In genomic region chr16:35733278-35733965, GRCh38 we compare ENCODE assay signal across 25 cellular contexts.
"Had no signal": no experiment of that assay in that cellular context is flagged by ENCODE, and none has a peak within 500 bp of the region (broad histone marks: within the 10 kb centered on the region; RNA-seq: fewer than 3 reads in every experiment).

No MANE protein-coding gene starts in this region.

- H3K27me3 ChIP-seq: colonic mucosa, gastrocnemius medialis, left lung, sigmoid colon, stomach, thyroid gland, vagina had no signal

- H3K27me3 Mint-ChIP-seq: central memory CD8-positive, alpha-beta T cell; naive thymus-derived CD8-positive, alpha-beta T cell; progenitor cell of endocrine pancreas had no signal

- H3K4me1 ChIP-seq: colonic mucosa, gastrocnemius medialis, left lung, parathyroid adenoma, sigmoid colon, stomach, thyroid gland, vagina had no signal

- ATAC-seq: gastrocnemius medialis; left cardiac atrium; left lung; naive thymus-derived CD8-positive, alpha-beta T cell; stimulated activated effector memory CD8-positive, alpha-beta T cell treated with anti-CD3 and anti-CD28 coated beads, Interleukin-12 subunit alpha, Interleukin-12 subunit beta, amount 100 ng/mL, for 72 hours had no signal

- H3K27ac ChIP-seq: colonic mucosa, gastrocnemius medialis, left lung, parathyroid adenoma, sigmoid colon, stomach, thyroid gland, vagina had no signal

- H3K27ac Mint-ChIP-seq: naive thymus-derived CD8-positive, alpha-beta T cell; nephron progenitor cell; progenitor cell of endocrine pancreas; stimulated activated effector memory CD8-positive, alpha-beta T cell treated with anti-CD3 and anti-CD28 coated beads, Interleukin-12 subunit alpha, Interleukin-12 subunit beta, amount 100 ng/mL, for 72 hours had no signal

- H3K9ac ChIP-seq: parathyroid adenoma had no signal

- H3K36me3 Mint-ChIP-seq: stimulated activated effector memory CD8-positive, alpha-beta T cell treated with anti-CD3 and anti-CD28 coated beads, Interleukin-12 subunit alpha, Interleukin-12 subunit beta, amount 100 ng/mL, for 72 hours had no signal

- H3K4me3 ChIP-seq: colonic mucosa, gastrocnemius medialis, left lung, sigmoid colon, stomach, thyroid gland, vagina had no signal

- H3K79me2 ChIP-seq: parathyroid adenoma had no signal

- H3K4me3 Mint-ChIP-seq: central memory CD8-positive, alpha-beta T cell; naive thymus-derived CD8-positive, alpha-beta T cell; nephron progenitor cell; stimulated activated effector memory CD8-positive, alpha-beta T cell treated with anti-CD3 and anti-CD28 coated beads, Interleukin-12 subunit alpha, Interleukin-12 subunit beta, amount 100 ng/mL, for 72 hours had no signal

- H3K36me3 ChIP-seq: colonic mucosa, gastrocnemius medialis, left lung, sigmoid colon, stomach, thyroid gland, vagina had no signal

- H3K9me3 ChIP-seq: colonic mucosa, gastrocnemius medialis, thyroid gland, vagina had no signal

- H2AFZ ChIP-seq: parathyroid adenoma had no signal

- H3K4me1 Mint-ChIP-seq: central memory CD8-positive, alpha-beta T cell; naive thymus-derived CD8-positive, alpha-beta T cell; nephron progenitor cell; stimulated activated effector memory CD8-positive, alpha-beta T cell treated with anti-CD3 and anti-CD28 coated beads, Interleukin-12 subunit alpha, Interleukin-12 subunit beta, amount 100 ng/mL, for 72 hours had no signal

- DNase-seq: colonic mucosa; dermis blood vessel endothelial cell; effector memory CD4-positive, alpha-beta T cell; erythroblast; gastrocnemius medialis; glutamatergic neuron; kidney; left cardiac atrium; left lung; mesendoderm; naive thymus-derived CD8-positive, alpha-beta T cell; nephron progenitor cell; nucleus accumbens; sigmoid colon; stimulated activated CD4-positive, alpha-beta T cell treated with anti-CD3 and anti-CD28 coated beads, Interleukin-2, amount 100 ng/mL, for 24 hours; stimulated activated CD4-positive, alpha-beta T cell treated with anti-CD3 and anti-CD28 coated beads, Interleukin-4, amount 100 ng/mL, for 24 hours; stimulated activated naive CD4-positive, alpha-beta T cell treated with Interleukin-2 at 50 U/mL for 16 hours; stomach; thyroid gland; trophoblast cell had no signal
